Comparison of ENCODE assay signal across 1 cellular context in the genomic region with DNA sequence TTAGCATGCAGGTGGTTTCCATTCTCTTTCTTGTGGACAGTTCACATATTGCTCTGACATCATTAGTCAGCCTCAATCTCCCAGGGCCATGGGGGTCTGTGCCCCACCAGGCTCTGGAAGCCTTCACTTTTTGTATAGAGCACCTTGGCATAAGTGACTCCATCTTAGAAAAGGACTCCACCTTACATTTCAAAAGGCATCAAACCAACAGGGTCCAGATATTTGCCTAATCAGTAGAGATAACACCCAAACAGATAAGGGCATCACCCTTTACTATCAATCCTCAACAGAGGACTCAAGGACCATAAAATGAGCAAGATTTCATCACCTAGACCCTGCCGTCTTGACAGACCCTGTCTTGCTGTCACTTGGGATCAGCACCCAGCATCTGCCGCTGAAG.
A peak's percentile ranks its signal among the peaks of the same experiment; 100 is the strongest.
TF ChIP-seq lines count a peak whose summit lies in the region.

No MANE protein-coding gene starts in this region.

TF ChIP-seq in K562, 482 proteins besides CTCF, POLR2A, EP300 and RAD21 (continued from another document and continues in another):
- TF ChIP-seq E2F6 (IDR thresholded peaks at IDR 0.05; ENCODE audit: borderline replicate concordance in 1 of 2, extremely low read depth in 1 of 2, insufficient read depth in 1 of 2, insufficient read length in 1 of 2, low read depth in 1 of 2, low read length in 1 of 2, poor library complexity in 1 of 2, severe bottlenecking in 1 of 2) (no peak), C11orf30 (IDR thresholded peaks at IDR 0.05; ENCODE audit: low read depth) (no peak), ZNF395 (CRISPR knock-in tag; IDR thresholded peaks at IDR 0.05) (peak; percentile 95), RBM22 (IDR thresholded peaks at IDR 0.05; ENCODE audit: low read depth, low read length, poor library complexity, severe bottlenecking) (no peak), ETS2 (tag; IDR thresholded peaks at IDR 0.05; ENCODE audit: borderline replicate concordance, poor library complexity, severe bottlenecking) (no peak), ZKSCAN3 (CRISPR knock-in tag; IDR thresholded peaks at IDR 0.05) (peak; percentile 23; the same call in 1 of the 2 replicates), ZNF146 (CRISPR knock-in tag; IDR thresholded peaks at IDR 0.05; ENCODE audit: unreplicated experiment) (no peak), TEAD1 (CRISPR knock-in tag; IDR thresholded peaks at IDR 0.05) (peak in 1 of 2 experiments; percentile 96; a peak in 2 of 4 replicates), EHMT2 (IDR thresholded peaks at IDR 0.05) (no peak), ZFP30 (CRISPR knock-in tag; IDR thresholded peaks at IDR 0.05; ENCODE audit: borderline replicate concordance) (no peak), SMARCE1 (IDR thresholded peaks at IDR 0.05) (no peak), POLR2G (IDR thresholded peaks at IDR 0.05; ENCODE audit: low read depth, low read length) (no peak), CBX3 (IDR thresholded peaks at IDR 0.05; ENCODE audit: borderline replicate concordance in 1 of 2, low read length in 2 of 2) (no peak), ZFP1 (CRISPR knock-in tag; IDR thresholded peaks at IDR 0.05) (peak; percentile 72; the same call in 1 of the 2 replicates), TAL1 (IDR thresholded peaks at IDR 0.05) (peak; percentile 20; the same call in 1 of the 2 replicates), ZNF311 (CRISPR knock-in tag; IDR thresholded peaks at IDR 0.05) (peak; percentile 94), ZKSCAN1 (IDR thresholded peaks at IDR 0.05; ENCODE audit: low read depth, low read length) (no peak), GTF2A2 (tag; IDR thresholded peaks at IDR 0.05) (peak; percentile 89), ATF7 (IDR thresholded peaks at IDR 0.05) (no peak), ZNF324 (CRISPR knock-in tag; IDR thresholded peaks at IDR 0.05) (peak; percentile 68; the same call in 1 of the 2 replicates), ZNF707 (CRISPR knock-in tag; conservative IDR thresholded peaks at IDR 0.05) (peak; percentile 69), GMEB1 (CRISPR knock-in tag; IDR thresholded peaks at IDR 0.05) (peak; percentile 61), FOXO4 (CRISPR knock-in tag; IDR thresholded peaks at IDR 0.05) (no peak), NFXL1 (CRISPR knock-in tag; IDR thresholded peaks at IDR 0.05) (peak; percentile 83), PTTG1 (tag; IDR thresholded peaks at IDR 0.05; ENCODE audit: low read depth) (peak; percentile 92), PATZ1 (CRISPR knock-in tag; IDR thresholded peaks at IDR 0.05; ENCODE audit: borderline replicate concordance) (0 out of 2 replicates have a peak, but pooled peaks have one; percentile 47), ERF (CRISPR knock-in tag; IDR thresholded peaks at IDR 0.05) (peak; percentile 91; the same call in 1 of the 2 replicates), ATF4 (CRISPR knock-in tag; IDR thresholded peaks at IDR 0.05) (0 out of 2 replicates have a peak, but pooled peaks have one; percentile 57), CHD4 (IDR thresholded peaks at IDR 0.05; ENCODE audit: insufficient read depth, insufficient replicate concordance, low read depth, low read length, poor library complexity, severe bottlenecking) (no peak), SREBF1 (IDR thresholded peaks at IDR 0.05; ENCODE audit: borderline replicate concordance, low read depth, low read length) (no peak), CREB5 (CRISPR knock-in tag; IDR thresholded peaks at IDR 0.05) (no peak), NRF1 (conservative IDR thresholded peaks at IDR 0.05 in 1 of 2, IDR thresholded peaks at IDR 0.05 in 1 of 2) (no peak), ARID1B (IDR thresholded peaks at IDR 0.05) (0 out of 2 replicates have a peak, but pooled peaks have one; percentile 14), NFRKB (IDR thresholded peaks at IDR 0.05; ENCODE audit: low read depth) (no peak), ZNF76 (CRISPR knock-in tag; IDR thresholded peaks at IDR 0.05; ENCODE audit: borderline replicate concordance) (peak; percentile 87), SMAD4 (CRISPR knock-in tag; conservative IDR thresholded peaks at IDR 0.05) (peak; percentile 91), CBFA2T3 (IDR thresholded peaks at IDR 0.05) (peak; percentile 51), ZKSCAN8 (CRISPR knock-in tag; IDR thresholded peaks at IDR 0.05) (peak; percentile 75; the same call in 1 of the 2 replicates)
- TF ChIP-seq, protein P1, sequence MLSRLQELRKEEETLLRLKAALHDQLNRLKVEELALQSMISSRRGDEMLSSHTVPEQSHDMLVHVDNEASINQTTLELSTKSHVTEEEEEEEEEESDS (CRISPR knock-in tag; IDR thresholded peaks at IDR 0.05), result no peak
- TF ChIP-seq, protein P2, sequence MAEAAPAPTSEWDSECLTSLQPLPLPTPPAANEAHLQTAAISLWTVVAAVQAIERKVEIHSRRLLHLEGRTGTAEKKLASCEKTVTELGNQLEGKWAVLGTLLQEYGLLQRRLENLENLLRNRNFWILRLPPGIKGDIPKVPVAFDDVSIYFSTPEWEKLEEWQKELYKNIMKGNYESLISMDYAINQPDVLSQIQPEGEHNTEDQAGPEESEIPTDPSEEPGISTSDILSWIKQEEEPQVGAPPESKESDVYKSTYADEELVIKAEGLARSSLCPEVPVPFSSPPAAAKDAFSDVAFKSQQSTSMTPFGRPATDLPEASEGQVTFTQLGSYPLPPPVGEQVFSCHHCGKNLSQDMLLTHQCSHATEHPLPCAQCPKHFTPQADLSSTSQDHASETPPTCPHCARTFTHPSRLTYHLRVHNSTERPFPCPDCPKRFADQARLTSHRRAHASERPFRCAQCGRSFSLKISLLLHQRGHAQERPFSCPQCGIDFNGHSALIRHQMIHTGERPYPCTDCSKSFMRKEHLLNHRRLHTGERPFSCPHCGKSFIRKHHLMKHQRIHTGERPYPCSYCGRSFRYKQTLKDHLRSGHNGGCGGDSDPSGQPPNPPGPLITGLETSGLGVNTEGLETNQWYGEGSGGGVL (CRISPR knock-in tag; IDR thresholded peaks at IDR 0.05), result peak; percentile 68
- TF ChIP-seq, protein P3, sequence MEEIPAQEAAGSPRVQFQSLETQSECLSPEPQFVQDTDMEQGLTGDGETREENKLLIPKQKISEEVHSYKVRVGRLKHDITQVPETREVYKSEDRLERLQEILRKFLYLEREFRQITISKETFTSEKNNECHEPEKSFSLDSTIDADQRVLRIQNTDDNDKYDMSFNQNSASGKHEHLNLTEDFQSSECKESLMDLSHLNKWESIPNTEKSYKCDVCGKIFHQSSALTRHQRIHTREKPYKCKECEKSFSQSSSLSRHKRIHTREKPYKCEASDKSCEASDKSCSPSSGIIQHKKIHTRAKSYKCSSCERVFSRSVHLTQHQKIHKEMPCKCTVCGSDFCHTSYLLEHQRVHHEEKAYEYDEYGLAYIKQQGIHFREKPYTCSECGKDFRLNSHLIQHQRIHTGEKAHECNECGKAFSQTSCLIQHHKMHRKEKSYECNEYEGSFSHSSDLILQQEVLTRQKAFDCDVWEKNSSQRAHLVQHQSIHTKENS (CRISPR knock-in tag; IDR thresholded peaks at IDR 0.05), result no peak
